In genomic region chr2:231348173-231348572, GRCh38 we compare ENCODE assay signal across 20 cellular contexts. TPM values are rescaled to one million over a fixed set of nuclear protein-coding genes. Genes with fewer than 3 reads are reported as not detected.
A peak's percentile ranks its signal among the peaks of the same experiment; 100 is the strongest.
DNase-seq lines count a peak whose midpoint lies in the region; TF ChIP-seq lines count a peak whose summit lies in the region.
"Had no signal": no experiment of that assay in that cellular context is flagged by ENCODE, and none has a peak within 500 bp of the region (broad histone marks: within the 10 kb centered on the region; RNA-seq: fewer than 3 reads in every experiment).

No MANE protein-coding gene starts in this region.

- no peak overlapping the region for H3K23ac ChIP-seq in H9 (ENCODE audit: insufficient read length, low read depth, low read length)

- H2BK20ac ChIP-seq in H9 (ENCODE audit: low read depth, low read length, poor library complexity, severe bottlenecking): no peak overlapping the region

- H3K36me3 ChIP-seq in testis (ENCODE audit: low read depth, missing control alignments): no peaks in the 10 kb centered on the region
- H3K36me3 ChIP-seq: BLaER1 treated with 17β-estradiol and CSF1 and Interleukin-3, amounts not matched to agents 10 nM and 100 nM; HAP-1 had no signal

- no peak overlapping the region for H2BK5ac ChIP-seq in H9 (ENCODE audit: insufficient read length, low read length)

- no peak overlapping the region for H3K9ac ChIP-seq in H9 (ENCODE audit: extremely low read depth, insufficient read length, low read length)
- H3K9ac ChIP-seq: BLaER1 treated with 17β-estradiol and CSF1 and Interleukin-3, amounts not matched to agents 10 nM and 100 nM had no signal

- no peak overlapping the region for H3K27ac ChIP-seq in H9 (ENCODE audit: insufficient read length, low read depth, low read length)
- H3K27ac ChIP-seq in testis: no peak overlapping the region
- H3K27ac ChIP-seq: adrenal gland; BLaER1 treated with 17β-estradiol and CSF1 and Interleukin-3, amounts not matched to agents 10 nM and 100 nM had no signal

- H3K4me2 ChIP-seq in H9 (ENCODE audit: insufficient read depth, insufficient read length, low read length): no peak overlapping the region
- H3K4me2 ChIP-seq: smooth muscle cell had no signal

- TF ChIP-seq CTCF in H9 (conservative IDR thresholded peaks at IDR 0.05): no peak
- no peak for TF ChIP-seq CTCF in fibroblast of the aortic adventitia (IDR thresholded peaks at IDR 0.05; ENCODE audit: insufficient read depth, low read length)
- TF ChIP-seq CTCF in testis (IDR thresholded peaks at IDR 0.05): no peak

- no peak overlapping the region for H2BK15ac ChIP-seq in H9 (ENCODE audit: low read depth, low read length)

- H3K9me3 ChIP-seq in H9 (ENCODE audit: control insufficient read depth, low read depth, low read length) (no peaks in the 10 kb centered on the region), testis (no peaks in the 10 kb centered on the region)
- H3K9me3 ChIP-seq: adrenal gland, HAP-1 had no signal

- no peak overlapping the region for H4K91ac ChIP-seq in H9 (ENCODE audit: insufficient read length, low read depth, low read length)

- no peak overlapping the region for H4K5ac ChIP-seq in H9 (ENCODE audit: insufficient read length, low read depth, low read length)

- H3K4ac ChIP-seq in H9 (ENCODE audit: low read depth, low read length): no peak overlapping the region

- WGBS in H9 (ENCODE audit: extremely low coverage, insufficient read length, low lambda C conversion rate): no CpG with 5 or more reads among the region's 2 CpGs
- WGBS in testis, 2 donors: 71 to 75% methylated on average over 2 of the region's 2 CpGs

- intact Hi-C loops in testis (cut with DNase I; ENCODE audit: low total_unique reads): no loop called here

- peaks cover 5 to 13% (median 12%) of the 10 kb centered on the region in 3 experiments; a peak in 5 of 7 replicates for H3K36me3 Mint-ChIP-seq in H9 (ENCODE audit: insufficient read depth in 1 of 3, low read depth in 3 of 3)

- no peak overlapping the region for H2AK5ac ChIP-seq in H9 (ENCODE audit: insufficient read length, low read length)

- no peak overlapping the region for H4K8ac ChIP-seq in H9 (replicated peaks; ENCODE audit: insufficient read length, low read depth, low read length)

- H2BK120ac ChIP-seq in H9 (ENCODE audit: low read depth, low read length, poor library complexity, severe bottlenecking): no peak overlapping the region

- no peak overlapping the region for H3K4me3 ChIP-seq in fibroblast of the aortic adventitia (ENCODE audit: low read depth, low read length)
- H3K4me3 ChIP-seq in testis: no peak overlapping the region
- H3K4me3 ChIP-seq: adrenal gland; BLaER1 treated with 17β-estradiol and CSF1 and Interleukin-3, amounts not matched to agents 10 nM and 100 nM; HAP-1; smooth muscle cell had no signal

- no peaks in the 10 kb centered on the region for H3K27me3 Mint-ChIP-seq in H9 (ENCODE audit: low read depth)
- H3K27me3 Mint-ChIP-seq: dendritic cell treated with granulocyte-macrophage colony-stimulating factor and Interleukin-4, amounts not matched to agents 40 ng/mL and 50 ng/mL, for 4 days had no signal

- H3K79me2 ChIP-seq in H9 (ENCODE audit: insufficient read depth, low read length): no peaks in the 10 kb centered on the region

- H3K79me1 ChIP-seq in H9 (ENCODE audit: insufficient read depth, low read depth, low read length, poor library complexity, severe bottlenecking): no peaks in the 10 kb centered on the region

- H3K4me1 ChIP-seq in H9 (ENCODE audit: insufficient read depth, low read length) (no peaks in the 10 kb centered on the region), testis (no peaks in the 10 kb centered on the region)

- peaks cover 4 to 7% of the 10 kb centered on the region in 2 experiments for H3K4me1 Mint-ChIP-seq in H9
- H3K4me1 Mint-ChIP-seq: activated CD4-positive, alpha-beta T cell treated with anti-CD3 and anti-CD28 coated beads, Interleukin-2, amount 10 ng/mL, durations not matched to agents 24 days and 14 days; stimulated activated naive B cell treated with anti-CD40 and anti-IgM and Interleukin-4, amounts not matched to agents 10 μg/mL and 1 μg/mL and 100 μg/mL, for 72 hours had no signal

- H3K27me3 ChIP-seq in H9 (ENCODE audit: insufficient read depth, low read length): no peaks in the 10 kb centered on the region
- H3K27me3 ChIP-seq in testis: no peaks in the 10 kb centered on the region
- H3K27me3 ChIP-seq: adrenal gland; BLaER1 treated with 17β-estradiol and CSF1 and Interleukin-3, amounts not matched to agents 10 nM and 100 nM had no signal

- no peak overlapping the region for H2AFZ ChIP-seq in H9 (ENCODE audit: low read length)

- H3K18ac ChIP-seq in H9 (ENCODE audit: insufficient read length, low read depth, low read length): no peak overlapping the region

- DNase-seq in H9 (peak; percentile 1), astrocyte of the hippocampus (ENCODE audit: low read depth, low spot score) (peak; percentile 29), fibroblast of the aortic adventitia (ENCODE audit: low read depth) (peak; percentile 14), renal cortical epithelial cell (ENCODE audit: low read depth) (peak; percentile 90), NCI-H69 (lab: John Stamatoyannopoulos, UW) (no peak), testis (no peak), SHP77 treated with DMSO at 0.1 percent for 48 hours (lab: John Stamatoyannopoulos, UW) (no peak)
- DNase-seq in NK-92 treated with Interleukin-12 subunit alpha and Interleukin-12 subunit beta, amount 100 ng/mL, for 24 hours (lab: John Stamatoyannopoulos, UW): no peak
- DNase-seq: activated CD4-positive, alpha-beta T cell treated with anti-CD3 and anti-CD28 coated beads, Interleukin-2, amount 10 ng/mL, durations not matched to agents 24 days and 14 days; activated T-cell treated with anti-CD3 and anti-CD28 coated beads, Interleukin-2, amount 50 U/mL, for 4 hours; DND-41; NCI-H1048; NCI-H2171 treated with DMSO at 0.1 percent for 48 hours; stimulated activated naive B cell treated with anti-CD40 and anti-IgM and Interleukin-4, amounts not matched to agents 10 μg/mL and 1 μg/mL and 100 μg/mL, for 72 hours; T-helper 9 cell had no signal

- no peak overlapping the region for H3T11ph ChIP-seq in H9 (ENCODE audit: low read length)

- no peaks in the 10 kb centered on the region for H3K23me2 ChIP-seq in H9 (ENCODE audit: insufficient read length, low read depth, low read length, poor library complexity, severe bottlenecking)

- no peak overlapping the region for H3K4me3 Mint-ChIP-seq in H9
- H3K4me3 Mint-ChIP-seq: activated CD4-positive, alpha-beta T cell treated with anti-CD3 and anti-CD28 coated beads, Interleukin-2, amount 10 ng/mL, durations not matched to agents 24 days and 14 days; activated T-cell treated with anti-CD3 and anti-CD28 coated beads, Interleukin-2, amount 50 U/mL, for 4 hours; dendritic cell treated with granulocyte-macrophage colony-stimulating factor and Interleukin-4, amounts not matched to agents 40 ng/mL and 50 ng/mL, for 4 days; stimulated activated naive B cell treated with anti-CD40 and anti-IgM and Interleukin-4, amounts not matched to agents 10 μg/mL and 1 μg/mL and 100 μg/mL, for 72 hours had no signal

- H3K14ac ChIP-seq in H9 (ENCODE audit: insufficient read depth, low read length): no peak overlapping the region

- no peaks in the 10 kb centered on the region for H3K9me3 Mint-ChIP-seq in H9
- H3K9me3 Mint-ChIP-seq: activated CD4-positive, alpha-beta T cell treated with anti-CD3 and anti-CD28 coated beads, Interleukin-2, amount 10 ng/mL, durations not matched to agents 24 days and 14 days; activated T-cell treated with anti-CD3 and anti-CD28 coated beads, Interleukin-2, amount 50 U/mL, for 4 hours; dendritic cell treated with granulocyte-macrophage colony-stimulating factor and Interleukin-4, amounts not matched to agents 40 ng/mL and 50 ng/mL, for 4 days had no signal

- H4K20me1 ChIP-seq in H9 (ENCODE audit: control insufficient read depth, insufficient read depth, insufficient read length): no peaks in the 10 kb centered on the region
- H4K20me1 ChIP-seq: BLaER1 treated with 17β-estradiol and CSF1 and Interleukin-3, amounts not matched to agents 10 nM and 100 nM had no signal

- no peak overlapping the region for H3K27ac Mint-ChIP-seq in H9
- H3K27ac Mint-ChIP-seq: activated CD4-positive, alpha-beta T cell treated with anti-CD3 and anti-CD28 coated beads, Interleukin-2, amount 10 ng/mL, durations not matched to agents 24 days and 14 days; dendritic cell treated with granulocyte-macrophage colony-stimulating factor and Interleukin-4, amounts not matched to agents 40 ng/mL and 50 ng/mL, for 4 days; stimulated activated naive B cell treated with anti-CD40 and anti-IgM and Interleukin-4, amounts not matched to agents 10 μg/mL and 1 μg/mL and 100 μg/mL, for 72 hours had no signal

- TF ChIP-seq POLR2A in testis (IDR thresholded peaks at IDR 0.05): no peak

- H2BK12ac ChIP-seq in H9 (ENCODE audit: insufficient read length, low read depth, low read length): no peak overlapping the region

- no peak overlapping the region for H3K56ac ChIP-seq in H9 (ENCODE audit: insufficient read length, low read depth, low read length)

RNA-seq across cellular contexts. Expression of gene B3GNT7, which starts 47.3 kb away (rescaled TPM):
- total RNA-seq in H9 (2021) (39.1 and 42.2 TPM in 2 replicates), fibroblast of the aortic adventitia (ENCODE audit: low replicate concordance) (0.27 and 0.98 TPM in 2 replicates), renal cortical epithelial cell (4.0 and 4.5 TPM in 2 replicates), testis (1 to 10 TPM; 3.3 to 5.0 TPM)
- polyA plus RNA-seq in testis (ENCODE audit: insufficient read depth, low read depth, low replicate concordance): 2.6 TPM
- total RNA-seq: activated CD4-positive, alpha-beta T cell treated with anti-CD3 and anti-CD28 coated beads, Interleukin-2, amount 10 ng/mL, durations not matched to agents 24 days and 14 days had no signal

Comparison
In these comparisons a context has a peak if more than half of its experiments do, and no peak if none do; other contexts are left out.
1. DNase-seq: peak in H9 (single experiment), astrocyte of the hippocampus (single experiment), fibroblast of the aortic adventitia (single experiment) and renal cortical epithelial cell (single experiment); none in NK-92 treated with Interleukin-12 subunit alpha and Interleukin-12 subunit beta, amount 100 ng/mL, for 24 hours (single experiment), NCI-H69 (single experiment), testis (single experiment) and SHP77 treated with DMSO at 0.1 percent for 48 hours (single experiment).